ENCODE assay signal across 9 cellular contexts in the genomic region with DNA sequence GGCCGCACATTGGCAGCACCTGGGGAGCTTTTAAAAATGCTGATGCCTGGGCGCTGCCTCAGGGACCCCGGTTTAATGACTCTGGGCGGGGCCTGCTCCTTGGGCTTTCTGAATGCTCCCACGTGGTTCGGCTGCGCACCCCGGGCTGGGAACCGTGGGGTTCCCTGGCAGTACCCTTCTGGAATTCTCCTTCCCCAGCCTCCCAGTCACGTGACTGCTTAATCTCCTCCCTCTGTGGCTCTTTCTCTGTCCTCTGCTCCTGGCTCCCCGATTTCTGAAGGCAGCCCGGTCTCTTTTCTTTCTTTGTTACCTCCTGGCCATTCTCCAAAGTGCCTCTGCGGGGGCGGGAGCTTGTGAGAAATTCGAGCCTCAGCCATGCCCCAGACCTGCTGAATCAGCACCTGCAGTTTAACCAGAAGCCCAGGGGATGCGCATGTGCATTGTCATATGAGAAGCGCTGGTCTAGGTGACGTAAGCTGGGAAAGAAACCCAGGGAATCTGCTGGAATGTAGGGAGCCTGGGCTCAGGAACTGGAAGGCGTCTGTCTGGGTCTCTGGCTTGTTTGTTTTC. TPM values are rescaled to one million over a fixed set of nuclear protein-coding genes. Genes with fewer than 3 reads are reported as not detected.
A peak's percentile ranks its signal among the peaks of the same experiment; 100 is the strongest.
DNase-seq lines count a peak whose midpoint lies in the region; ATAC-seq and TF ChIP-seq lines count a peak whose summit lies in the region.
"Had no signal": no experiment of that assay in that cellular context is flagged by ENCODE, and none has a peak within 500 bp of the region (broad histone marks: within the 10 kb centered on the region; RNA-seq: fewer than 3 reads in every experiment).

No MANE protein-coding gene starts in this region.

- peak; percentile 53 for DNase-seq in Ammon's horn (ENCODE audit: low spot score)
- peak; percentile 90 for DNase-seq in NCI-H2107 treated with DMSO at 0.1 percent for 48 hours (lab: John Stamatoyannopoulos, UW; ENCODE audit: unreplicated experiment)
- DNase-seq in endodermal cell = peak; percentile 64
- DNase-seq in myocyte (ENCODE audit: low read depth) = peak; percentile 92
- no peak for DNase-seq in stimulated activated naive CD8-positive, alpha-beta T cell treated with anti-CD3 and anti-CD28 coated beads, Interleukin-15, amount 100 ng/mL, for 72 hours
- DNase-seq in RKO (ENCODE audit: low spot score) = no peak
- DNase-seq: effector memory CD4-positive, alpha-beta T cell had no signal

- ATAC-seq in GM18870 (IDR thresholded peaks at IDR 0.05; ENCODE audit: unreplicated experiment) (no peak), HG02763 (IDR thresholded peaks at IDR 0.05; ENCODE audit: unreplicated experiment) (no peak)
- ATAC-seq in stimulated activated naive CD8-positive, alpha-beta T cell treated with anti-CD3 and anti-CD28 coated beads, Interleukin-15, amount 100 ng/mL, for 72 hours = no peak

- no peak for TF ChIP-seq CTCF in endodermal cell (conservative IDR thresholded peaks at IDR 0.05)

- peaks cover 4% of the 10 kb centered on the region for H3K4me1 Mint-ChIP-seq in endodermal cell
- H3K4me1 Mint-ChIP-seq in stimulated activated naive CD8-positive, alpha-beta T cell treated with anti-CD3 and anti-CD28 coated beads, Interleukin-15, amount 100 ng/mL, for 72 hours = peaks cover 13% of the 10 kb centered on the region

- peak overlapping the region; percentile 91 for H3K27ac Mint-ChIP-seq in endodermal cell
- H3K27ac Mint-ChIP-seq in stimulated activated naive CD8-positive, alpha-beta T cell treated with anti-CD3 and anti-CD28 coated beads, Interleukin-15, amount 100 ng/mL, for 72 hours = no peak overlapping the region

- no peak overlapping the region for H3K4me3 Mint-ChIP-seq in endodermal cell
- no peak overlapping the region for H3K4me3 Mint-ChIP-seq in stimulated activated naive CD8-positive, alpha-beta T cell treated with anti-CD3 and anti-CD28 coated beads, Interleukin-15, amount 100 ng/mL, for 72 hours

- H3K27me3 ChIP-seq in endodermal cell (ENCODE audit: control insufficient read depth, insufficient read depth, low read length, poor library complexity, severe bottlenecking) = no peaks in the 10 kb centered on the region

- H3K27me3 Mint-ChIP-seq in endodermal cell (ENCODE audit: insufficient read depth) = no peaks in the 10 kb centered on the region
- H3K27me3 Mint-ChIP-seq in stimulated activated naive CD8-positive, alpha-beta T cell treated with anti-CD3 and anti-CD28 coated beads, Interleukin-15, amount 100 ng/mL, for 72 hours = peaks cover 33% of the 10 kb centered on the region

- peaks cover 79% of the 10 kb centered on the region for H3K9me3 Mint-ChIP-seq in endodermal cell
- H3K9me3 Mint-ChIP-seq in stimulated activated naive CD8-positive, alpha-beta T cell treated with anti-CD3 and anti-CD28 coated beads, Interleukin-15, amount 100 ng/mL, for 72 hours = no peaks in the 10 kb centered on the region

- peaks cover 2% of the 10 kb centered on the region for H3K36me3 Mint-ChIP-seq in endodermal cell (ENCODE audit: low read depth)

- H3K36me3 ChIP-seq in endodermal cell (ENCODE audit: control insufficient read depth, insufficient read depth, low read length) = no peaks in the 10 kb centered on the region

- H3K9me3 ChIP-seq in endodermal cell (ENCODE audit: control insufficient read depth, low read length) = no peaks in the 10 kb centered on the region

- no peak overlapping the region for H3K9ac ChIP-seq in endodermal cell (ENCODE audit: extremely low read depth, low read length, poor library complexity, severe bottlenecking)

- no peaks in the 10 kb centered on the region for H3K4me1 ChIP-seq in endodermal cell (ENCODE audit: control insufficient read depth, insufficient read depth, low read length)

- peak overlapping the region; percentile 89 for H3K27ac ChIP-seq in endodermal cell (ENCODE audit: low read depth, low read length)

- no peak overlapping the region for H3K4me3 ChIP-seq in endodermal cell (ENCODE audit: low read length)

- WGBS in endodermal cell (ENCODE audit: insufficient coverage in 1 of 2, insufficient read length in 1 of 2), 2 experiments = 37 to 40% methylated on average over 4 to 19 of the region's 19 CpGs

RNA-seq across cellular contexts. Expression of gene CLCN4, which starts 16.6 kb away (rescaled TPM):
- total RNA-seq in endodermal cell (1 to 10 TPM; 3.7 to 4.4 TPM), myocyte (17.2 and 19.1 TPM in 2 replicates)
- polyA plus RNA-seq in endodermal cell (2013, experiment 1 of 2) = 6.9 TPM
- 7.7 TPM for polyA plus RNA-seq in endodermal cell (2013, experiment 2 of 2)
- 7.1 TPM for polyA plus RNA-seq in myocyte (2012)

Comparison
In these comparisons a context has a peak if more than half of its experiments do, and no peak if none do; other contexts are left out.
1. DNase-seq: peak in Ammon's horn (single experiment), NCI-H2107 treated with DMSO at 0.1 percent for 48 hours (single experiment), endodermal cell (single experiment) and myocyte (single experiment); none in stimulated activated naive CD8-positive, alpha-beta T cell treated with anti-CD3 and anti-CD28 coated beads, Interleukin-15, amount 100 ng/mL, for 72 hours (0 of 2) and RKO (single experiment).